Comparison of ENCODE assay signal across 9 cellular contexts in the genomic region with DNA sequence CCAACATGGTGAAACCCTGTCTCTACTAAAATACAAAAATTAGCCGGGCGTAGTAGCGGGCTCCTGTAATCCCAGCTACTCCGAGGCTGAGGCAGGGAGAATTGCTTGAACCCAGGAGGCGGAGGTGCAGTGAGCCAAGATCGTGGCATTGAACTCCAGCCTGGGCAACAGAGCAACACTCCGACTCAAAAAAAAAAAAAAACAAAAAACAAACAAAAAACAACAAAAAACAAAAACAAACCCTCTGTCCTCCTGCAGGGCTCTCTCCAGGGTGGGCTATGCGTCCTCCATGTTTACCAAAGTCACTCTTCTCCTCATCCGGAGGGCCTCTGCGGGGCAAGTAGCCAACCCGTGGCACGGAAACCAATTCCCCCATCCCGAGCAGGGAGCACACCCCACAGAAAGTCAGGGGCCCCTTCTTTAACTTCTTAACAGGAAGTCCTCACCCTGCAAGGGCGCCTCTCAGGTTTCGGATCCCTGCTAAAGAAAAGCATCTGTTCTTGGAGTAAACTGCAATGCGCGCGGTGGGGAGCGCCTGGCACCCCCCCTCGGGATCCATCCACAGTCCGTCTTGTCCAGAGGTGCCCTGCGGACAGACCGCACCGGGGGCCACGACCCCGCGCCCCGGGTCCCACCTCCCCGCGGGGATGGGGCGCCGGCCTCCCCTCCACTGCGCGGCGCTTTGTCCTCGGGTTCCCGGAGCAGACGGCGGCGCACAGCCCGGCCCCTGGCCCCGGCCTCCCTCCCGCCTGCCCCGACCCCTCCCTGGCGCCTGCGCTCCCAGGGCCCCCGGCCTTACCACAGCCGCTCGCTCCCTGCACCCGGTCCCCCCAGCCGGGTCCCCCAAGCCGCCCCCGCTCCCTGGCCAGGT. TPM values are rescaled to one million over a fixed set of nuclear protein-coding genes. Genes with fewer than 3 reads are reported as not detected.
DNase-seq lines count a peak whose midpoint lies in the region; ATAC-seq and TF ChIP-seq lines count a peak whose summit lies in the region.
"Had no signal": no experiment of that assay in that cellular context is flagged by ENCODE, and none has a peak within 500 bp of the region (broad histone marks: within the 10 kb centered on the region; RNA-seq: fewer than 3 reads in every experiment).

No MANE protein-coding gene starts in this region.

- peaks cover 19% of the 10 kb centered on the region for H3K9me1 ChIP-seq in IMR-90 (ENCODE audit: insufficient read depth, low read length)

- peak overlapping the region; percentile 67 for H3K4me2 ChIP-seq in IMR-90 (ENCODE audit: low read depth, low read length)

- H3K27ac ChIP-seq in IMR-90 (ENCODE audit: insufficient read depth, low read length) (peak overlapping the region; percentile 43), lung (ENCODE audit: low read depth in 1 of 2, low read length in 1 of 2) (peak overlapping the region; percentile 87 to 99), stomach (peak overlapping the region; percentile 92 to 96 (median 95))
- H3K27ac ChIP-seq: C4-2B had no signal

- peak overlapping the region; percentile 80 for H2BK5ac ChIP-seq in IMR-90 (ENCODE audit: low read depth, low read length, poor library complexity, severe bottlenecking)

- peak overlapping the region; percentile 68; the same call in 1 of the 2 replicates for H3K56ac ChIP-seq in IMR-90 (ENCODE audit: extremely low read depth, insufficient read depth, low read length)

- H4K91ac ChIP-seq in IMR-90 (ENCODE audit: insufficient read depth, low read depth, low read length): peak overlapping the region; percentile 32

- no peak overlapping the region; the same call in 2 of the 3 replicates for H2BK15ac ChIP-seq in IMR-90 (ENCODE audit: low read depth, low read length)

- BruUV-seq in IMR-90 (replicated peaks; lab: Mats Ljungman, UMichigan): no TSS peak

- H2AK5ac ChIP-seq in IMR-90 (ENCODE audit: low read depth, low read length): no peak overlapping the region

- dilution Hi-C loops in IMR-90 (cut with HindIII; ENCODE audit: low sequenced_read_pairs, unreplicated experiment): no loop called here

- H3K36me3 ChIP-seq in IMR-90 (ENCODE audit: control insufficient read depth, insufficient read depth, low read length): no peaks in the 10 kb centered on the region
- H3K36me3 ChIP-seq in lung (ENCODE audit: control insufficient read depth in 2 of 2, insufficient read depth in 2 of 2, low read length in 2 of 2): no peaks in the 10 kb centered on the region
- H3K36me3 ChIP-seq in stomach: no peaks in the 10 kb centered on the region

- in situ Hi-C loops in IMR-90 (cut with MboI; ENCODE audit: low sequenced_read_pairs): no loop called here

- ATAC-seq in IMR-90 (ENCODE audit: low read depth) (peak; percentile 40), lung (ENCODE audit: insufficient read depth, low FRiP score) (no peak)

- H2BK20ac ChIP-seq in IMR-90 (ENCODE audit: low read depth, low read length): no peak overlapping the region

- 18% methylated on average over 10 of the region's 53 CpGs; no CpG with 5 or more reads in 1 of the 2 experiments for WGBS in IMR-90 (ENCODE audit: extremely low coverage in 2 of 2, insufficient read length in 1 of 2), 2 experiments
- WGBS in lung, 2 donors: 5 to 6% methylated on average over 47 to 53 of the region's 53 CpGs
- WGBS in stomach, 5 donors: 4 to 5% (median 5%) methylated on average over 33 to 53 of the region's 53 CpGs

- H3K9me3 ChIP-seq in IMR-90 (ENCODE audit: control insufficient read depth, insufficient read depth, low read length): no peaks in the 10 kb centered on the region
- no peaks in the 10 kb centered on the region for H3K9me3 ChIP-seq in lung (ENCODE audit: control insufficient read depth in 2 of 2, insufficient read depth in 1 of 2, low read length in 1 of 2)
- H3K9me3 ChIP-seq in stomach: no peaks in the 10 kb centered on the region

- peak overlapping the region; percentile 44; the same call in 1 of the 2 replicates for H3K23ac ChIP-seq in IMR-90 (ENCODE audit: low read depth, low read length)

- H4K8ac ChIP-seq in IMR-90 (ENCODE audit: low read depth in 2 of 2, low read length in 2 of 2): peak overlapping the region in 1 of 2 experiments; percentile 50; a peak in 1 of 4 replicates

- POLR2A ChIA-PET in IMR-90 (lab: Charles Lee; ENCODE audit: unreplicated experiment): no interaction called here

- TF ChIP-seq RAD21 in IMR-90 (IDR thresholded peaks at IDR 0.05; ENCODE audit: low read length): no peak

- peak overlapping the region; percentile 94 for H3K4me3 ChIP-seq in IMR-90 (ENCODE audit: insufficient read depth, low read depth, low read length)
- H3K4me3 ChIP-seq in lung: peak overlapping the region; percentile 62
- H3K4me3 ChIP-seq in stomach: peak overlapping the region; percentile 86 to 93 (median 90)

- H3K18ac ChIP-seq in IMR-90 (ENCODE audit: low read depth, low read length): no peak overlapping the region; the same call in 1 of the 2 replicates

- H3K79me1 ChIP-seq in IMR-90 (ENCODE audit: low read depth in 1 of 2, low read length in 2 of 2): peaks cover 18 to 57% of the 10 kb centered on the region in 2 experiments; a peak in 3 of 4 replicates

- intact Hi-C loops in IMR-90 (cut with micrococcal nuclease): loop anchor here (2.0 to 5.0 kb wide), 2 partner anchors 175 to 1755 kb away; no protein-coding TSS in a partner anchor
- intact Hi-C loops in stomach (cut with DNase I; ENCODE audit: low total_unique reads): no loop called here

- peak overlapping the region; percentile 86; the same call in 1 of the 2 replicates for H3K14ac ChIP-seq in IMR-90 (replicated peaks; ENCODE audit: low read depth, low read length)

- peak overlapping the region; percentile 64 for H3K9ac ChIP-seq in IMR-90 (ENCODE audit: low read depth, low read length)

- H4K5ac ChIP-seq in IMR-90 (ENCODE audit: low read depth, low read length): no peak overlapping the region

- peak overlapping the region; percentile 58 for H3K4ac ChIP-seq in IMR-90 (ENCODE audit: low read depth, low read length)

- peak overlapping the region; percentile 94 for H2AK9ac ChIP-seq in IMR-90 (replicated peaks; ENCODE audit: low read depth, low read length, poor library complexity)

- H3K27me3 ChIP-seq in IMR-90 (ENCODE audit: control insufficient read depth, insufficient read depth, low read length) (no peaks in the 10 kb centered on the region), lung (ENCODE audit: control insufficient read depth, insufficient read depth) (no peaks in the 10 kb centered on the region), stomach (no peaks in the 10 kb centered on the region)

- TF ChIP-seq CTCF in IMR-90 (conservative IDR thresholded peaks at IDR 0.05; ENCODE audit: low read depth, low read length) (no peak), lung (IDR thresholded peaks at IDR 0.05; ENCODE audit: control extremely low read depth, extremely low read depth) (no peak), stomach (IDR thresholded peaks at IDR 0.05) (no peak)

- peak overlapping the region; percentile 91 for H2AFZ ChIP-seq in IMR-90 (replicated peaks; ENCODE audit: low read length, poor library complexity)

- H4K20me1 ChIP-seq in IMR-90 (ENCODE audit: insufficient read depth, low read length): peaks cover 42% of the 10 kb centered on the region

- TF ChIP-seq EP300 in stomach (IDR thresholded peaks at IDR 0.05): no peak

- DNase-seq in NCI-H2227 (lab: John Stamatoyannopoulos, UW; ENCODE audit: unreplicated experiment) (peak; percentile 36), NCI-H2227 treated with DMSO at 0.1 percent for 48 hours (lab: John Stamatoyannopoulos, UW) (no peak), IMR-90 (peak; percentile 34), ecto neural progenitor cell (ENCODE audit: low spot score) (peak; percentile 74), lung (ENCODE audit: low spot score) (no peak), stomach (no peak), mucosa of gallbladder (ENCODE audit: low spot score) (no peak)
- DNase-seq in activated CD4-positive, alpha-beta T cell treated with anti-CD3 and anti-CD28 coated beads for 4 hours: peak; percentile 28 to 35

- CTCF ChIA-PET in IMR-90 (lab: Yijun Ruan, JAX): no interaction called here

- H3K4me1 ChIP-seq in IMR-90 (ENCODE audit: control insufficient read depth, insufficient read depth, low read length) (peaks cover 31% of the 10 kb centered on the region), lung (ENCODE audit: control insufficient read depth in 2 of 2, insufficient read depth in 2 of 2, low read length in 2 of 2) (peaks cover 10 to 31% of the 10 kb centered on the region in 2 donors), stomach (peaks cover 68 to 91% (median 84%) of the 10 kb centered on the region in 4 donors)

- no peak; the same call in 1 of the 2 replicates for TF ChIP-seq POLR2A in IMR-90 (IDR thresholded peaks at IDR 0.05; ENCODE audit: low read depth, low read length)
- no peak for TF ChIP-seq POLR2A in stomach (IDR thresholded peaks at IDR 0.05)

- H2BK120ac ChIP-seq in IMR-90 (ENCODE audit: low read depth, low read length): no peak overlapping the region; the same call in 1 of the 2 replicates

TF ChIP-seq in IMR-90, 13 proteins besides CTCF, POLR2A, EP300 and RAD21 (continues in another document):
- TF ChIP-seq RFX5 (IDR thresholded peaks at IDR 0.05; ENCODE audit: low read depth, low read length) (no peak), USF2 (IDR thresholded peaks at IDR 0.05; ENCODE audit: low read depth, low read length) (no peak), NFE2L2 (IDR thresholded peaks at IDR 0.05; ENCODE audit: low read depth, low read length) (no peak), MAZ (IDR thresholded peaks at IDR 0.05; ENCODE audit: borderline replicate concordance, low read depth, low read length) (peak; percentile 16; the same call in 1 of the 2 replicates)

RNA-seq across cellular contexts. Expression of gene CERK, which starts 0.7 kb away (rescaled TPM):
- 38.7 and 44.4 TPM in 2 replicates for total RNA-seq in IMR-90 (2012; rRNA removed)
- polyA plus RNA-seq in IMR-90 (2012; rRNA removed): 22.8 and 25.3 TPM in 2 replicates
- polyA plus RNA-seq in IMR-90 (2012; cell fraction: cytosol; rRNA removed): 14.3 and 18.5 TPM in 2 replicates
- polyA plus RNA-seq in IMR-90 (2012; cell fraction: nucleus; rRNA removed; ENCODE audit: low replicate concordance): 19.5 and 31.2 TPM in 2 replicates
- total RNA-seq in lung: 10 to 100 TPM; 31.0 to 36.2 TPM
- 10 to 100 TPM; 12.1 to 32.4 TPM for polyA plus RNA-seq in lung
- 10 to 100 TPM; 29.1 to 59.4 (median 42.4) TPM for total RNA-seq in stomach
- 10 to 100 TPM; 12.5 to 29.2 (median 26.0) TPM for polyA plus RNA-seq in stomach
- total RNA-seq in mucosa of gallbladder: 41.8 TPM

RNA-seq across cellular contexts. Expression of gene TBC1D22A, which starts 25.1 kb away (rescaled TPM):
- total RNA-seq in IMR-90 (2012; rRNA removed) (9.0 and 9.4 TPM in 2 replicates), lung (10 to 100 TPM; 20.3 to 38.4 TPM), stomach (10 to 100 TPM; 13.8 to 53.1 (median 47.4) TPM), mucosa of gallbladder (33.0 TPM)
- polyA plus RNA-seq in IMR-90 (2012; rRNA removed) (16.7 and 17.3 TPM in 2 replicates), lung (10 to 100 TPM; 20.2 to 21.6 TPM), stomach (10 to 100 TPM; 13.3 to 22.1 (median 15.5) TPM)
- 18.4 and 23.5 TPM in 2 replicates for polyA plus RNA-seq in IMR-90 (2012; cell fraction: cytosol; rRNA removed)
- polyA plus RNA-seq in IMR-90 (2012; cell fraction: nucleus; rRNA removed; ENCODE audit: low replicate concordance): 14.2 and 18.0 TPM in 2 replicates

Comparison
In these comparisons a context has a peak if more than half of its experiments do, and no peak if none do; other contexts are left out.
1. DNase-seq: peak in NCI-H2227 (single experiment), IMR-90 (single experiment), activated CD4-positive, alpha-beta T cell treated with anti-CD3 and anti-CD28 coated beads for 4 hours (2 of 2) and ecto neural progenitor cell (single experiment); none in NCI-H2227 treated with DMSO at 0.1 percent for 48 hours (single experiment), lung (single experiment), stomach (single experiment) and mucosa of gallbladder (single experiment).
2. H3K27ac ChIP-seq: peak in every context shown above with its lines; median percentile 95 in stomach; 93 in lung; 43 in IMR-90.
3. Peak in every context shown above with its lines, with median percentiles within 50 percentile points of each other: H3K4me3 ChIP-seq.